In genomic region chr11:22478169-22478568, GRCh38 we compare ENCODE assay signal across 31 cellular contexts.
"Had no signal": no experiment of that assay in that cellular context is flagged by ENCODE, and none has a peak within 500 bp of the region (broad histone marks: within the 10 kb centered on the region; RNA-seq: fewer than 3 reads in every experiment).

No MANE protein-coding gene starts in this region.

- H3K4me3 ChIP-seq: adrenal gland, breast epithelium, cardiac muscle cell, colonic mucosa, dorsolateral prefrontal cortex, gastrocnemius medialis, heart left ventricle had no signal

- H3K9me3 ChIP-seq: adrenal gland, breast epithelium, colonic mucosa, gastrocnemius medialis, heart left ventricle had no signal

- ATAC-seq: activated CD4-positive, alpha-beta T cell treated with anti-CD3 and anti-CD28 coated beads for 36 hours; activated CD8-positive, alpha-beta memory T cell treated with anti-CD3 and anti-CD28 coated beads, Interleukin-2, amount 10 ng/mL, durations not matched to agents 7 days and 5 days; activated CD8-positive, alpha-beta T cell treated with anti-CD3 and anti-CD28 coated beads, Interleukin-2, amount 10 ng/mL, durations not matched to agents 7 days and 5 days; esophagus mucosa; foreskin keratinocyte; gastrocnemius medialis; heart left ventricle; T-helper 17 cell had no signal

- H3K27me3 ChIP-seq: adrenal gland, breast epithelium, cardiac muscle cell, colonic mucosa, dorsolateral prefrontal cortex, foreskin keratinocyte, gastrocnemius medialis, heart left ventricle had no signal

- H3K27ac ChIP-seq: adrenal gland, breast epithelium, cardiac muscle cell, colonic mucosa, dorsolateral prefrontal cortex, foreskin keratinocyte, gastrocnemius medialis, heart left ventricle had no signal

- DNase-seq: activated CD4-positive, alpha-beta memory T cell treated with anti-CD3 and anti-CD28 coated beads for 36 hours; activated CD4-positive, alpha-beta T cell treated with anti-CD3 and anti-CD28 coated beads for 36 hours; activated CD4-positive, alpha-beta T cell treated with anti-CD3 and anti-CD28 coated beads, Interleukin-2, amount 10 ng/mL, durations not matched to agents 24 days and 14 days; activated CD4-positive, CD25-positive, alpha-beta regulatory T cell; activated CD4-positive, CD25-positive, alpha-beta regulatory T cell treated with anti-CD3 and anti-CD28 coated beads, Interleukin-2, amount 50 U/mL, for 72 hours; activated CD8-positive, alpha-beta memory T cell treated with anti-CD3 and anti-CD28 coated beads, Interleukin-2, amount 10 ng/mL, durations not matched to agents 7 days and 5 days; activated CD8-positive, alpha-beta memory T cell treated with anti-CD3 and anti-CD28 coated beads, Interleukin-2, amount 50 U/mL, for 4 hours; activated CD8-positive, alpha-beta T cell treated with anti-CD3 and anti-CD28 coated beads, Interleukin-2, amount 10 ng/mL, durations not matched to agents 7 days and 5 days; activated effector memory CD4-positive, alpha-beta T cell treated with anti-CD3 and anti-CD28 coated beads, Interleukin-2, amount 50 U/mL, for 16 hours; activated naive CD4-positive, alpha-beta T cell treated with anti-CD3 and anti-CD28 coated beads for 36 hours; activated T-cell treated with anti-CD3 and anti-CD28 coated beads, Interleukin-2, amount 50 U/mL, for 1 hour; activated T-cell treated with anti-CD3 and anti-CD28 coated beads, Interleukin-2, amount 50 U/mL, for 48 hours; adrenal gland; amygdala; aorta; central memory CD4-positive, alpha-beta T cell; cerebellar nuclear complex; colonic mucosa; dorsolateral prefrontal cortex; effector memory CD4-positive, alpha-beta T cell; endodermal cell; foreskin keratinocyte; gastrocnemius medialis; glutamatergic neuron; heart left ventricle; T-helper 1 cell; T-helper 17 cell; T1000 had no signal

- H3K4me1 ChIP-seq: adrenal gland, breast epithelium, colonic mucosa, foreskin keratinocyte, gastrocnemius medialis, heart left ventricle had no signal

- H3K36me3 ChIP-seq: adrenal gland, breast epithelium, cardiac muscle cell, colonic mucosa, gastrocnemius medialis, heart left ventricle had no signal
